In genomic region chr15:58137686-58138085, GRCh38 we compare ENCODE assay signal across 23 cellular contexts. TPM values are rescaled to one million over a fixed set of nuclear protein-coding genes. Genes with fewer than 3 reads are reported as not detected.
"Had no signal": no experiment of that assay in that cellular context is flagged by ENCODE, and none has a peak within 500 bp of the region (broad histone marks: within the 10 kb centered on the region; RNA-seq: fewer than 3 reads in every experiment).

No MANE protein-coding gene starts in this region.

- H3K9me3 Mint-ChIP-seq: WTC11 had no signal

- H3K27ac Mint-ChIP-seq: activated CD8-positive, alpha-beta T cell treated with anti-CD3 and anti-CD28 coated beads, Interleukin-2, amount 10 ng/mL, durations not matched to agents 7 days and 5 days; T-helper 17 cell; WTC11 had no signal

- H3K4me1 Mint-ChIP-seq: T-helper 17 cell had no signal

- H3K4me3 Mint-ChIP-seq: activated CD8-positive, alpha-beta T cell treated with anti-CD3 and anti-CD28 coated beads, Interleukin-2, amount 10 ng/mL, durations not matched to agents 7 days and 5 days; T-helper 17 cell; WTC11 had no signal

- DNase-seq: activated CD4-positive, CD25-positive, alpha-beta regulatory T cell treated with anti-CD3 and anti-CD28 coated beads, Interleukin-2, amount 50 U/mL, for 72 hours; activated CD8-positive, alpha-beta memory T cell treated with anti-CD3 and anti-CD28 coated beads, Interleukin-2, amount 50 U/mL, for 48 hours; activated CD8-positive, alpha-beta T cell treated with anti-CD3 and anti-CD28 coated beads, Interleukin-2, amount 10 ng/mL, durations not matched to agents 7 days and 5 days; activated naive CD4-positive, alpha-beta T cell treated with anti-CD3 and anti-CD28 coated beads, Interleukin-2, amount 50 U/mL, for 16 hours; activated T-cell treated with anti-CD3 and anti-CD28 coated beads, Interleukin-2, amount 50 U/mL, for 48 hours; amniotic stem cell; central memory CD4-positive, alpha-beta T cell; MG63; MV-4-11; NCI-H1092 treated with DMSO at 0.1 percent for 48 hours; NCI-H1417 treated with DMSO at 0.1 percent for 48 hours; NCI-H1694; NCI-H2029 treated with DMSO at 0.1 percent for 48 hours; NCI-H510A treated with DMSO at 0.1 percent for 48 hours; NCI-H69; SIG-M5; T-helper 17 cell; T-helper 9 cell had no signal

- ATAC-seq: activated CD8-positive, alpha-beta T cell treated with anti-CD3 and anti-CD28 coated beads, Interleukin-2, amount 10 ng/mL, durations not matched to agents 7 days and 5 days; body of pancreas; T-helper 17 cell; WTC11 had no signal

- H3K36me3 Mint-ChIP-seq: WTC11 had no signal

RNA-seq across cellular contexts. Expression of gene AQP9, which starts 0.5 kb away (rescaled TPM):
- total RNA-seq: activated CD8-positive, alpha-beta T cell treated with anti-CD3 and anti-CD28 coated beads, Interleukin-2, amount 10 ng/mL, durations not matched to agents 7 days and 5 days; bronchial epithelial cell; chondrocyte; RPMI7951 had no signal
